Comparison of ENCODE assay signal across 20 cellular contexts in the genomic region with DNA sequence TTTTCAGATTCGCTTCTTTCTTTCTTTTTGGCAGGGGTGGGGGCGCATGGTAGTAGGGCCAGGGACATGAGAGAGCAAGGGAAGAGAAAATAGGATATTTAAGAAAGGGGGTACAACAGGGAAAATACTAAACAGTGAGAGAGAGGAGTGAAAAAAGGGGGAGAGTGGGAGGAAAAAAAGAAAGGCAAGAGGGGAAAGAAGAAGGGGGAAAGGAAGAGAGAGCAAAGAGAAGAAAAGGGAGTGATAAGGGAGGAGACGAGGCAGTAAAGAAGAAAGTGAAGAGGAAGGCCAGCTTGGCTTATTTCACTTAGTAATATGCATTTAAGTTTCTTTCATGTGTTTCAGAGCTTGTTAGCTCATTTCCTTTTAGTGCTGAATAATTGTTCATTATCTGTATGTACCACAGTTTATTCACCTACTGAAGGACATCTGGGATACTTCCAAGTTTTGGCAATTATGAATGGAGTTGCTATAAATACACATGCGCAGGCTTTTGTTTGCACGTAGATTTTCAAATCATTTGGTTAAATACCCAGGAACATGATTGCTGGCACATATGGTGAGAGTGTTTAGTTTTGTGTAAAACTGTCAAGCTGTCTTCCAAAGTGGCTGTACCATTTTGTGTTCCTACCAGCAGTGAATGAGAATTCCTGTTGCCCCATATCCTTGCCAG. TPM values are rescaled to one million over a fixed set of nuclear protein-coding genes. Genes with fewer than 3 reads are reported as not detected.
DNase-seq lines count a peak whose midpoint lies in the region; ATAC-seq and TF ChIP-seq lines count a peak whose summit lies in the region.
"Had no signal": no experiment of that assay in that cellular context is flagged by ENCODE, and none has a peak within 500 bp of the region (broad histone marks: within the 10 kb centered on the region; RNA-seq: fewer than 3 reads in every experiment).

No MANE protein-coding gene starts in this region.

- H3K27ac ChIP-seq in A673 (ENCODE audit: low read depth, low read length, poor library complexity, severe bottlenecking) = peak overlapping the region; percentile 29
- H3K27ac ChIP-seq in body of pancreas = no peak overlapping the region
- H3K27ac ChIP-seq: esophagus squamous epithelium, neutrophil, SJSA1 had no signal

- WGBS in body of pancreas, 2 donors = 58 to 63% methylated on average over 5 of the region's 5 CpGs

- H3K4me3 ChIP-seq in A673 (ENCODE audit: low read depth, low read length, poor library complexity, severe bottlenecking) (no peak overlapping the region), body of pancreas (no peak overlapping the region)
- H3K4me3 ChIP-seq: esophagus squamous epithelium, GM23338, SJSA1 had no signal

- intact Hi-C loops in A673 (cut with micrococcal nuclease; ENCODE audit: unreplicated experiment) (no loop called here), body of pancreas (cut with DNase I) (no loop called here)

- H3K27me3 ChIP-seq in A673 (replicated peaks; ENCODE audit: insufficient read depth, low read depth, low read length, poor library complexity) = no peaks in the 10 kb centered on the region
- H3K27me3 ChIP-seq in body of pancreas = no peaks in the 10 kb centered on the region
- H3K27me3 ChIP-seq: esophagus squamous epithelium, neutrophil, SJSA1 had no signal

- CTCF ChIA-PET in A673 (lab: Charles Lee) = no interaction called here

- H3K9me3 ChIP-seq in A673 (ENCODE audit: low read depth, low read length, poor library complexity, severe bottlenecking) (no peaks in the 10 kb centered on the region), body of pancreas (no peaks in the 10 kb centered on the region)
- H3K9me3 ChIP-seq: Caco-2, esophagus squamous epithelium, neutrophil had no signal

- ATAC-seq in body of pancreas (peak; percentile 33), SK-N-SH treated with all-trans-retinoic acid at 6 μM for 48 hours (no peak), GM21619 (IDR thresholded peaks at IDR 0.05; ENCODE audit: unreplicated experiment) (no peak)
- ATAC-seq: GM23338, left lobe of liver, Panc1, WTC11 had no signal

- TF ChIP-seq POLR2A in body of pancreas (IDR thresholded peaks at IDR 0.05) = no peak

- H3K4me1 ChIP-seq in A673 (ENCODE audit: insufficient read depth, low read length, poor library complexity, severe bottlenecking) = peaks cover 14% of the 10 kb centered on the region
- no peaks in the 10 kb centered on the region for H3K4me1 ChIP-seq in body of pancreas
- H3K4me1 ChIP-seq: Caco-2, esophagus squamous epithelium, SJSA1 had no signal

- TF ChIP-seq CTCF in A673 (conservative IDR thresholded peaks at IDR 0.05; ENCODE audit: low read depth, low read length) = no peak
- TF ChIP-seq CTCF in body of pancreas (IDR thresholded peaks at IDR 0.05) = no peak

- H3K36me3 ChIP-seq in A673 (ENCODE audit: insufficient read depth, low read length, poor library complexity, severe bottlenecking) (no peaks in the 10 kb centered on the region), body of pancreas (replicated peaks in 1 of 2; ENCODE audit: insufficient read depth in 1 of 2, low read depth in 2 of 2) (no peaks in the 10 kb centered on the region)
- H3K36me3 ChIP-seq: neutrophil, SJSA1 had no signal

- POLR2A ChIA-PET in A673 (lab: Charles Lee; ENCODE audit: low non-redundant PET) = no interaction called here

- DNase-seq in A673 (ENCODE audit: low spot score) (peak; percentile 48), COR-L47 (lab: John Stamatoyannopoulos, UW) (peak; percentile 66), NCI-H2081 treated with DMSO at 0.1 percent for 48 hours (lab: John Stamatoyannopoulos, UW) (peak; percentile 58), body of pancreas (peak in 1 of 4 donors; percentile 5), dedifferentiated amniotic fluid mesenchymal stem cell (ENCODE audit: extremely low spot score) (no peak)
- no peak for DNase-seq in stimulated activated CD4-positive, alpha-beta T cell treated with anti-CD3 and anti-CD28 coated beads, Interleukin-2, amount 100 ng/mL, for 48 hours
- DNase-seq: Caco-2; caudate nucleus; effector CD8-positive, alpha-beta T cell; esophagus squamous epithelium; NCI-H2171 treated with DMSO at 0.1 percent for 48 hours; stimulated activated CD4-positive, alpha-beta T cell treated with anti-CD3 and anti-CD28 coated beads, Interleukin-12 subunit alpha, Interleukin-12 subunit beta, amount 100 ng/mL, for 4 hours had no signal

- no TSS peak for BruUV-seq in A673 (replicated peaks; lab: Mats Ljungman, UMichigan)

TF ChIP-seq in SK-N-SH treated with all-trans-retinoic acid at 6 μM for 48 hours, 23 proteins besides CTCF, POLR2A, EP300 and RAD21 (continues in another document):
- TF ChIP-seq, protein P1, sequence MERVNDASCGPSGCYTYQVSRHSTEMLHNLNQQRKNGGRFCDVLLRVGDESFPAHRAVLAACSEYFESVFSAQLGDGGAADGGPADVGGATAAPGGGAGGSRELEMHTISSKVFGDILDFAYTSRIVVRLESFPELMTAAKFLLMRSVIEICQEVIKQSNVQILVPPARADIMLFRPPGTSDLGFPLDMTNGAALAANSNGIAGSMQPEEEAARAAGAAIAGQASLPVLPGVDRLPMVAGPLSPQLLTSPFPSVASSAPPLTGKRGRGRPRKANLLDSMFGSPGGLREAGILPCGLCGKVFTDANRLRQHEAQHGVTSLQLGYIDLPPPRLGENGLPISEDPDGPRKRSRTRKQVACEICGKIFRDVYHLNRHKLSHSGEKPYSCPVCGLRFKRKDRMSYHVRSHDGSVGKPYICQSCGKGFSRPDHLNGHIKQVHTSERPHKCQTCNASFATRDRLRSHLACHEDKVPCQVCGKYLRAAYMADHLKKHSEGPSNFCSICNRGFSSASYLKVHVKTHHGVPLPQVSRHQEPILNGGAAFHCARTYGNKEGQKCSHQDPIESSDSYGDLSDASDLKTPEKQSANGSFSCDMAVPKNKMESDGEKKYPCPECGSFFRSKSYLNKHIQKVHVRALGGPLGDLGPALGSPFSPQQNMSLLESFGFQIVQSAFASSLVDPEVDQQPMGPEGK (CRISPR knock-in tag; IDR thresholded peaks at IDR 0.05; ENCODE audit: borderline replicate concordance) = no peak
- TF ChIP-seq ZNF565 (CRISPR knock-in tag; conservative IDR thresholded peaks at IDR 0.05; ENCODE audit: low read depth) (no peak), BACH2 (CRISPR knock-in tag; IDR thresholded peaks at IDR 0.05; ENCODE audit: borderline replicate concordance) (no peak), ESRRG (CRISPR knock-in tag; IDR thresholded peaks at IDR 0.05) (no peak), OSR1 (CRISPR knock-in tag; IDR thresholded peaks at IDR 0.05) (no peak), PPARA (CRISPR knock-in tag; IDR thresholded peaks at IDR 0.05; ENCODE audit: borderline replicate concordance) (no peak), ZFP30 (CRISPR knock-in tag; IDR thresholded peaks at IDR 0.05) (no peak), ZFP3 (CRISPR knock-in tag; IDR thresholded peaks at IDR 0.05) (no peak), SNAI2 (CRISPR knock-in tag; IDR thresholded peaks at IDR 0.05) (no peak)
- TF ChIP-seq, protein P2, sequence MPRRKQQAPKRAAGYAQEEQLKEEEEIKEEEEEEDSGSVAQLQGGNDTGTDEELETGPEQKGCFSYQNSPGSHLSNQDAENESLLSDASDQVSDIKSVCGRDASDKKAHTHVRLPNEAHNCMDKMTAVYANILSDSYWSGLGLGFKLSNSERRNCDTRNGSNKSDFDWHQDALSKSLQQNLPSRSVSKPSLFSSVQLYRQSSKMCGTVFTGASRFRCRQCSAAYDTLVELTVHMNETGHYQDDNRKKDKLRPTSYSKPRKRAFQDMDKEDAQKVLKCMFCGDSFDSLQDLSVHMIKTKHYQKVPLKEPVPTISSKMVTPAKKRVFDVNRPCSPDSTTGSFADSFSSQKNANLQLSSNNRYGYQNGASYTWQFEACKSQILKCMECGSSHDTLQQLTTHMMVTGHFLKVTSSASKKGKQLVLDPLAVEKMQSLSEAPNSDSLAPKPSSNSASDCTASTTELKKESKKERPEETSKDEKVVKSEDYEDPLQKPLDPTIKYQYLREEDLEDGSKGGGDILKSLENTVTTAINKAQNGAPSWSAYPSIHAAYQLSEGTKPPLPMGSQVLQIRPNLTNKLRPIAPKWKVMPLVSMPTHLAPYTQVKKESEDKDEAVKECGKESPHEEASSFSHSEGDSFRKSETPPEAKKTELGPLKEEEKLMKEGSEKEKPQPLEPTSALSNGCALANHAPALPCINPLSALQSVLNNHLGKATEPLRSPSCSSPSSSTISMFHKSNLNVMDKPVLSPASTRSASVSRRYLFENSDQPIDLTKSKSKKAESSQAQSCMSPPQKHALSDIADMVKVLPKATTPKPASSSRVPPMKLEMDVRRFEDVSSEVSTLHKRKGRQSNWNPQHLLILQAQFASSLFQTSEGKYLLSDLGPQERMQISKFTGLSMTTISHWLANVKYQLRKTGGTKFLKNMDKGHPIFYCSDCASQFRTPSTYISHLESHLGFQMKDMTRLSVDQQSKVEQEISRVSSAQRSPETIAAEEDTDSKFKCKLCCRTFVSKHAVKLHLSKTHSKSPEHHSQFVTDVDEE (CRISPR knock-in tag; IDR thresholded peaks at IDR 0.05) = no peak
- TF ChIP-seq, protein P3, sequence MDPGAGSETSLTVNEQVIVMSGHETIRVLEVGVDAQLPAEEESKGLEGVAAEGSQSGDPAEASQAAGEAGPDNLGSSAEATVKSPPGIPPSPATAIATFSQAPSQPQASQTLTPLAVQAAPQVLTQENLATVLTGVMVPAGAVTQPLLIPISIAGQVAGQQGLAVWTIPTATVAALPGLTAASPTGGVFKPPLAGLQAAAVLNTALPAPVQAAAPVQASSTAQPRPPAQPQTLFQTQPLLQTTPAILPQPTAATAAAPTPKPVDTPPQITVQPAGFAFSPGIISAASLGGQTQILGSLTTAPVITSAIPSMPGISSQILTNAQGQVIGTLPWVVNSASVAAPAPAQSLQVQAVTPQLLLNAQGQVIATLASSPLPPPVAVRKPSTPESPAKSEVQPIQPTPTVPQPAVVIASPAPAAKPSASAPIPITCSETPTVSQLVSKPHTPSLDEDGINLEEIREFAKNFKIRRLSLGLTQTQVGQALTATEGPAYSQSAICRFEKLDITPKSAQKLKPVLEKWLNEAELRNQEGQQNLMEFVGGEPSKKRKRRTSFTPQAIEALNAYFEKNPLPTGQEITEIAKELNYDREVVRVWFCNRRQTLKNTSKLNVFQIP (CRISPR knock-in tag; IDR thresholded peaks at IDR 0.05; ENCODE audit: borderline replicate concordance, low read depth) = no peak
- TF ChIP-seq, protein P4, sequence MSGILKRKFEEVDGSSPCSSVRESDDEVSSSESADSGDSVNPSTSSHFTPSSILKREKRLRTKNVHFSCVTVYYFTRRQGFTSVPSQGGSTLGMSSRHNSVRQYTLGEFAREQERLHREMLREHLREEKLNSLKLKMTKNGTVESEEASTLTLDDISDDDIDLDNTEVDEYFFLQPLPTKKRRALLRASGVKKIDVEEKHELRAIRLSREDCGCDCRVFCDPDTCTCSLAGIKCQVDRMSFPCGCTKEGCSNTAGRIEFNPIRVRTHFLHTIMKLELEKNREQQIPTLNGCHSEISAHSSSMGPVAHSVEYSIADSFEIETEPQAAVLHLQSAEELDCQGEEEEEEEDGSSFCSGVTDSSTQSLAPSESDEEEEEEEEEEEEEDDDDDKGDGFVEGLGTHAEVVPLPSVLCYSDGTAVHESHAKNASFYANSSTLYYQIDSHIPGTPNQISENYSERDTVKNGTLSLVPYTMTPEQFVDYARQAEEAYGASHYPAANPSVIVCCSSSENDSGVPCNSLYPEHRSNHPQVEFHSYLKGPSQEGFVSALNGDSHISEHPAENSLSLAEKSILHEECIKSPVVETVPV (CRISPR knock-in tag; IDR thresholded peaks at IDR 0.05) = no peak

RNA-seq across cellular contexts. Expression of a gene that starts 37.3 kb away (rescaled TPM):
- total RNA-seq in A673 (2021) (30.5 and 33.0 TPM in 2 replicates), body of pancreas (1 to 10 TPM; 8.6 to 9.6 TPM)

Comparison
In these comparisons a context has a peak if more than half of its experiments do, and no peak if none do; other contexts are left out.
1. DNase-seq: peak in A673 (single experiment), COR-L47 (single experiment) and NCI-H2081 treated with DMSO at 0.1 percent for 48 hours (single experiment); none in stimulated activated CD4-positive, alpha-beta T cell treated with anti-CD3 and anti-CD28 coated beads, Interleukin-2, amount 100 ng/mL, for 48 hours (0 of 2) and dedifferentiated amniotic fluid mesenchymal stem cell (single experiment).